Comparison of ENCODE assay signal across 14 cellular contexts in the genomic region with DNA sequence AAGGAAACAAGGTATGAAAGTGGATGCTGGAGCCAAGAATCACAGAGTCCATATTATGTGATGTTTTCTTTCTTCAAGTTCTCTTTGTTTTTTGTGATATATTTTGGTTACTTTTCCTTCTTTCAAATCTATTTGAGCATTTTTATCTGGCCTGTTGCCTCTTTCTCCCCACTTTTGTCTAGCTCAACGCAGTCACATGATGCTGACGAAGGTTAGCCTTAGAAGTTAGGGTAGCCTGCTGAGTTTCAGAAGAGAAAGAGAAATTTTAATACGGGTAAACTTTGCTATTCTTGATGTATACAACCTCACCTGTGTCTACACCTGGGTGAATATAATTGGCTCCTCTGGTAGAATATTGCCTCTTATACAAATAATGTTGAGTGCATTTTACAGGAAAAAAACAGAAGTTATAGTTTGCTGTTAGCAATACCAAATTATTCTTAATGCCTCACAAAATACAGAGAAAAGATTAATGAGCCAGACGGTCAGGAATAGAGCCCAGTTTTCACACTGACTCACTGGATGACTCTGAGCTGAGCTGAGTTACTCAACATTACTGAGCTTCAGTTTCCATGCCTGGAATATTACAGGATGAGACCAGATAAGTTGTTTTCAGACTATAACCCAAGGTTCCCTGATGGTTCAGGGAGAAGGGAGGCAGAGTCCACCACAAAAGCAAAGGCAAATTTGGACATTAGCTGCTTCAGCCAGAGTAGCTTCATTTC.
DNase-seq lines count a peak whose midpoint lies in the region; ATAC-seq and TF ChIP-seq lines count a peak whose summit lies in the region.
"Had no signal": no experiment of that assay in that cellular context is flagged by ENCODE, and none has a peak within 500 bp of the region (broad histone marks: within the 10 kb centered on the region; RNA-seq: fewer than 3 reads in every experiment).

No MANE protein-coding gene starts in this region.

- H3K9ac ChIP-seq in adipocyte (ENCODE audit: low read length): no peak overlapping the region

- TF ChIP-seq CTCF in MCF 10A (IDR thresholded peaks at IDR 0.05; ENCODE audit: unreplicated experiment) (no peak), breast epithelium (IDR thresholded peaks at IDR 0.05) (no peak), foreskin keratinocyte (conservative IDR thresholded peaks at IDR 0.05) (no peak), GM13976 (IDR thresholded peaks at IDR 0.05; ENCODE audit: borderline replicate concordance, control extremely low read depth, extremely low read depth, insufficient read depth, missing control alignments) (no peak)

- H3K9me3 Mint-ChIP-seq in MCF 10A (ENCODE audit: unreplicated experiment): no peaks in the 10 kb centered on the region

- peak; percentile 98 for ATAC-seq in foreskin keratinocyte
- ATAC-seq in aorta (ENCODE audit: low FRiP score): peak; percentile 66
- no peak for ATAC-seq in HG02678 (IDR thresholded peaks at IDR 0.05; ENCODE audit: unreplicated experiment)
- ATAC-seq in GM21737 (IDR thresholded peaks at IDR 0.05; ENCODE audit: unreplicated experiment): no peak
- ATAC-seq: activated CD4-positive, CD25-positive, alpha-beta regulatory T cell treated with anti-CD3 and anti-CD28 coated beads, Interleukin-2, amount 50 U/mL, for 24 hours; activated T-helper 17 cell treated with anti-CD3 and anti-CD28 coated beads, Interleukin-2, amount 50 U/mL, for 72 hours; stimulated activated effector memory CD8-positive, alpha-beta T cell treated with anti-CD3 and anti-CD28 coated beads, Interleukin-12 subunit alpha, Interleukin-12 subunit beta, amount 100 ng/mL, for 72 hours had no signal

- POLR2A ChIA-PET in MCF 10A (lab: Yijun Ruan, JAX): interaction anchor here (0.7 to 1.1 kb wide), 2 partner anchors 18 to 597 kb away, joined by 3 read pairs; no protein-coding TSS in a partner anchor

- H3K27me3 ChIP-seq in breast epithelium (no peaks in the 10 kb centered on the region), adipocyte (replicated peaks; ENCODE audit: control insufficient read depth, insufficient read depth, low read length) (no peaks in the 10 kb centered on the region), foreskin keratinocyte (peaks cover under 1% of the 10 kb centered on the region), aorta (ENCODE audit: control insufficient read depth in 1 of 2, insufficient read depth in 2 of 2, low read length in 1 of 2) (peaks cover 0 to 2% of the 10 kb centered on the region in 2 donors)

- no peak overlapping the region for H3K27ac ChIP-seq in breast epithelium
- peak overlapping the region; percentile 7 for H3K27ac ChIP-seq in foreskin keratinocyte
- no peak overlapping the region for H3K27ac ChIP-seq in aorta (ENCODE audit: low read depth in 1 of 2, low read length in 2 of 2)

- no peaks in the 10 kb centered on the region for H3K27me3 Mint-ChIP-seq in MCF 10A (ENCODE audit: insufficient read depth, unreplicated experiment)
- H3K27me3 Mint-ChIP-seq: dendritic cell treated with granulocyte-macrophage colony-stimulating factor and Interleukin-4, amounts not matched to agents 40 ng/mL and 50 ng/mL, for 4 days had no signal

- in situ Hi-C loops in GM13976 (cut with MboI; ENCODE audit: low sequenced_read_pairs, unreplicated experiment): no loop called here

- H3K4me3 Mint-ChIP-seq in MCF 10A (ENCODE audit: unreplicated experiment): no peak overlapping the region
- H3K4me3 Mint-ChIP-seq: activated T-helper 17 cell treated with anti-CD3 and anti-CD28 coated beads, Interleukin-2, amount 50 U/mL, for 72 hours; dendritic cell treated with granulocyte-macrophage colony-stimulating factor and Interleukin-4, amounts not matched to agents 40 ng/mL and 50 ng/mL, for 4 days; naive B cell; stimulated activated effector memory CD8-positive, alpha-beta T cell treated with anti-CD3 and anti-CD28 coated beads, Interleukin-12 subunit alpha, Interleukin-12 subunit beta, amount 100 ng/mL, for 72 hours had no signal

- no TSS peak for BruUV-seq in MCF 10A (replicated peaks; lab: Mats Ljungman, UMichigan)

- DNase-seq in MCF 10A (ENCODE audit: unreplicated experiment): peak; percentile 74
- no peak for DNase-seq in breast epithelium (ENCODE audit: low spot score in 2 of 2)
- DNase-seq in adipocyte (ENCODE audit: low read depth): peak; percentile 84
- DNase-seq in foreskin keratinocyte: peak; percentile 56 to 80
- no peak for DNase-seq in aorta
- no peak for DNase-seq in GM13976 (ENCODE audit: low spot score)
- DNase-seq: naive B cell, SHP77 treated with DMSO at 0.1 percent for 48 hours had no signal

- H3K4me3 ChIP-seq in breast epithelium: no peak overlapping the region
- no peak overlapping the region for H3K4me3 ChIP-seq in adipocyte (ENCODE audit: low read length)
- no peak overlapping the region for H3K4me3 ChIP-seq in aorta (ENCODE audit: low read length in 2 of 2)

- H3K27ac Mint-ChIP-seq in MCF 10A (ENCODE audit: low read depth, unreplicated experiment): no peak overlapping the region
- H3K27ac Mint-ChIP-seq: activated T-helper 17 cell treated with anti-CD3 and anti-CD28 coated beads, Interleukin-2, amount 50 U/mL, for 72 hours; dendritic cell treated with granulocyte-macrophage colony-stimulating factor and Interleukin-4, amounts not matched to agents 40 ng/mL and 50 ng/mL, for 4 days; naive B cell; stimulated activated effector memory CD8-positive, alpha-beta T cell treated with anti-CD3 and anti-CD28 coated beads, Interleukin-12 subunit alpha, Interleukin-12 subunit beta, amount 100 ng/mL, for 72 hours had no signal

- H3K9me3 ChIP-seq in breast epithelium (no peaks in the 10 kb centered on the region), adipocyte (ENCODE audit: control insufficient read depth, low read length) (no peaks in the 10 kb centered on the region), aorta (ENCODE audit: control insufficient read depth, low read length) (peaks cover 1% of the 10 kb centered on the region)

- WGBS in aorta, 2 donors: 44 to 56% methylated on average over 4 of the region's 4 CpGs

- intact Hi-C loops in MCF 10A (cut with micrococcal nuclease): no loop called here
- intact Hi-C loops in breast epithelium (cut with DNase I; ENCODE audit: low total_unique reads): no loop called here
- intact Hi-C loops in aorta (cut with DNase I): no loop called here

- no peak for TF ChIP-seq POLR2A in breast epithelium (IDR thresholded peaks at IDR 0.05)

- no peaks in the 10 kb centered on the region for H3K36me3 ChIP-seq in breast epithelium
- no peaks in the 10 kb centered on the region for H3K36me3 ChIP-seq in adipocyte (ENCODE audit: control insufficient read depth, insufficient read depth, low read length, severe bottlenecking)
- no peaks in the 10 kb centered on the region for H3K36me3 ChIP-seq in aorta (ENCODE audit: control insufficient read depth in 1 of 2, insufficient read depth in 2 of 2, low read length in 1 of 2)

- H3K36me3 Mint-ChIP-seq in MCF 10A (ENCODE audit: insufficient read depth, unreplicated experiment): no peaks in the 10 kb centered on the region
- H3K36me3 Mint-ChIP-seq: naive B cell; stimulated activated effector memory CD8-positive, alpha-beta T cell treated with anti-CD3 and anti-CD28 coated beads, Interleukin-12 subunit alpha, Interleukin-12 subunit beta, amount 100 ng/mL, for 72 hours had no signal

- no peaks in the 10 kb centered on the region for H3K4me1 ChIP-seq in breast epithelium
- H3K4me1 ChIP-seq in adipocyte (ENCODE audit: control insufficient read depth, insufficient read depth, low read length): peaks cover 21% of the 10 kb centered on the region
- H3K4me1 ChIP-seq in foreskin keratinocyte: peaks cover 20% of the 10 kb centered on the region
- H3K4me1 ChIP-seq in aorta (ENCODE audit: control insufficient read depth in 1 of 2, insufficient read depth in 2 of 2, low read length in 2 of 2): no peaks in the 10 kb centered on the region

- CTCF ChIA-PET in MCF 10A (lab: Yijun Ruan, JAX): interaction anchor here (0.5 to 1.2 kb wide), 4 partner anchors 64 to 1113 kb away, joined by 3 to 4 read pairs (median 3); no protein-coding TSS in a partner anchor

- H3K4me1 Mint-ChIP-seq in MCF 10A (ENCODE audit: insufficient read depth, unreplicated experiment): peaks cover 14% of the 10 kb centered on the region
- H3K4me1 Mint-ChIP-seq: activated T-helper 17 cell treated with anti-CD3 and anti-CD28 coated beads, Interleukin-2, amount 50 U/mL, for 72 hours; naive B cell; stimulated activated effector memory CD8-positive, alpha-beta T cell treated with anti-CD3 and anti-CD28 coated beads, Interleukin-12 subunit alpha, Interleukin-12 subunit beta, amount 100 ng/mL, for 72 hours had no signal

Comparison
In these comparisons a context has a peak if more than half of its experiments do, and no peak if none do; other contexts are left out.
1. DNase-seq: peak in MCF 10A (single experiment), adipocyte (single experiment) and foreskin keratinocyte (2 of 2); none in breast epithelium (0 of 2), aorta (0 of 2) and GM13976 (single experiment).
2. ATAC-seq: peak in foreskin keratinocyte (single experiment) and aorta (single experiment); none in HG02678 (single experiment) and GM21737 (single experiment).